In genomic region chr7:54701982-54702381, GRCh38 we compare ENCODE assay signal across 2 cellular contexts.
TF ChIP-seq lines count a peak whose summit lies in the region.

No MANE protein-coding gene starts in this region.

TF ChIP-seq in GM23338, 12 proteins besides CTCF, POLR2A, EP300 and RAD21:
- no peak for TF ChIP-seq ETS1 (IDR thresholded peaks at IDR 0.05)
- no peak for TF ChIP-seq CREB1 (CRISPR knock-in tag; IDR thresholded peaks at IDR 0.05; ENCODE audit: low read depth)
- TF ChIP-seq POLR2AphosphoS5 (IDR thresholded peaks at IDR 0.05; ENCODE audit: low read depth): no peak
- no peak for TF ChIP-seq ZNF114 (CRISPR knock-in tag; IDR thresholded peaks at IDR 0.05)
- TF ChIP-seq EZH2phosphoT487 (IDR thresholded peaks at IDR 0.05; ENCODE audit: unreplicated experiment): no peak
- no peak for TF ChIP-seq JUNB (IDR thresholded peaks at IDR 0.05; ENCODE audit: unreplicated experiment)
- no peak for TF ChIP-seq STAT1 (IDR thresholded peaks at IDR 0.05; ENCODE audit: unreplicated experiment)
- TF ChIP-seq EZH2 (IDR thresholded peaks at IDR 0.05; ENCODE audit: low read depth, unreplicated experiment): no peak

TF ChIP-seq in WTC11, 78 proteins besides CTCF, POLR2A, EP300 and RAD21 (continued from another document):
- no peak for TF ChIP-seq ZNF263 (CRISPR knock-in tag; IDR thresholded peaks at IDR 0.05; ENCODE audit: low read depth)
- TF ChIP-seq FOXP4 (CRISPR knock-in tag; IDR thresholded peaks at IDR 0.05): no peak
- no peak for TF ChIP-seq ZMAT4 (CRISPR knock-in tag; IDR thresholded peaks at IDR 0.05)
- no peak for TF ChIP-seq ZNF416 (CRISPR knock-in tag; IDR thresholded peaks at IDR 0.05)
- no peak for TF ChIP-seq ERG (CRISPR knock-in tag; IDR thresholded peaks at IDR 0.05)
- no peak for TF ChIP-seq RORB (CRISPR knock-in tag; IDR thresholded peaks at IDR 0.05)
- TF ChIP-seq USF1 (CRISPR knock-in tag; IDR thresholded peaks at IDR 0.05): no peak
- no peak for TF ChIP-seq ZNF532 (CRISPR knock-in tag; IDR thresholded peaks at IDR 0.05; ENCODE audit: borderline replicate concordance)
- TF ChIP-seq ATF1 (CRISPR knock-in tag; IDR thresholded peaks at IDR 0.05): no peak
- no peak for TF ChIP-seq HMGXB4 (CRISPR knock-in tag; IDR thresholded peaks at IDR 0.05)
- TF ChIP-seq USF2 (CRISPR knock-in tag; IDR thresholded peaks at IDR 0.05): no peak
